Comparison of ENCODE assay signal across 1 cellular context in genomic region chr11:57541099-57541670, GRCh38.
TF ChIP-seq lines count a peak whose summit lies in the region.

No MANE protein-coding gene starts in this region.

TF ChIP-seq in SK-N-SH treated with all-trans-retinoic acid at 6 μM for 48 hours, 23 proteins besides CTCF, POLR2A, EP300 and RAD21 (continued from another document):
- TF ChIP-seq, protein P1, sequence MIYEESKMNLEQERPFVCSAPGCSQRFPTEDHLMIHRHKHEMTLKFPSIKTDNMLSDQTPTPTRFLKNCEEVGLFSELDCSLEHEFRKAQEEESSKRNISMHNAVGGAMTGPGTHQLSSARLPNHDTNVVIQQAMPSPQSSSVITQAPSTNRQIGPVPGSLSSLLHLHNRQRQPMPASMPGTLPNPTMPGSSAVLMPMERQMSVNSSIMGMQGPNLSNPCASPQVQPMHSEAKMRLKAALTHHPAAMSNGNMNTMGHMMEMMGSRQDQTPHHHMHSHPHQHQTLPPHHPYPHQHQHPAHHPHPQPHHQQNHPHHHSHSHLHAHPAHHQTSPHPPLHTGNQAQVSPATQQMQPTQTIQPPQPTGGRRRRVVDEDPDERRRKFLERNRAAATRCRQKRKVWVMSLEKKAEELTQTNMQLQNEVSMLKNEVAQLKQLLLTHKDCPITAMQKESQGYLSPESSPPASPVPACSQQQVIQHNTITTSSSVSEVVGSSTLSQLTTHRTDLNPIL (CRISPR knock-in tag; IDR thresholded peaks at IDR 0.05; ENCODE audit: low read depth): no peak
- TF ChIP-seq GLIS3 (CRISPR knock-in tag; IDR thresholded peaks at IDR 0.05) (no peak), TOX (CRISPR knock-in tag; IDR thresholded peaks at IDR 0.05; ENCODE audit: borderline replicate concordance) (no peak), ZNF565 (CRISPR knock-in tag; conservative IDR thresholded peaks at IDR 0.05; ENCODE audit: low read depth) (no peak)
TF ChIP-seq in SK-N-SH treated with all-trans-retinoic acid at 6 μM for 48 hours: peak in this region for 0.
